ENCODE assay signal across 1 cellular context in the genomic region with DNA sequence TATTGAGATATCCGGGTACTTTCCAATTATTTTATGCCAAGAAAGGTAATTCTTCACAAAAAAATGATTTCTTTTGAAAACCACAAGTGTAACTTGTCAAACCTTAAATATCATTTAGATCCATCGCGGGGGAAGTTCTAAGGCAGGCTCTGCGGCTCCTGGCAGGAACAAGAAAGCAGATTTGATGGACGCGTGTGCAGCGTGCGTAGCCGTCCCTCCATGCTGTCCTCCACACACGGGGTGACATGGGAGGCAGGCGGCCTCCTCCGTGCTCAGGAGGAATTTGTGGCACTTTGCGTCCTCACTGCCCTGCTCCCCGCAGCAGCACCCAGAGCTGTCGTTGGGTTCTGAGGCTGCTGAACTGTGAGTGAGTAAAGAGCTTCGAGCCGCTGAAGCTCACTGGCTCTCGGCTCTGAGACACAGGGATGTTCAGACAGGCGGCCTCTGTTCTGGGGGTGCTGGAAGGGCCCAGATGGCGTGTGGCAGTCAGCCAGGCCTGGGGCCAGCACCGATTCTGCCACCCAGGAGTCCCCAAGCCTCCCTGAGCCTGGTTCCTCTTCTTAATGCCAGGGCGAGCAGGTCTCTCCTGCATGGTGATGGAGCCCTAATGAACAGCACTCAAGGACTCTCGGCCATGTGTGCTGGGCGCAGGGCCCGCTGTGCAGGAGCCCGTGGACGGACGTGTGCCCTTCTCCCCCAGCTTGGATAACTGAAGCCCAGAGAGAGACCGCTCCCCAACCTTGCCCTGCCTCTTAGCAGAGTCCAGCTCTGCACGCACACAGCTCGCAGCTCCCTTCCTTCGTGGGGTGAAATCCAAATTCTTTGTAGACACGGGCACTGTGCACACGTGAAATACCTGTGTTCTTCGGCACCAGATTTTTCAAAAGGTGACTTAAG.
TF ChIP-seq lines count a peak whose summit lies in the region.

No MANE protein-coding gene starts in this region.

TF ChIP-seq in HepG2, 621 proteins besides CTCF, POLR2A, EP300 and RAD21 (continued from another document):
- 0 out of 2 replicates have a peak, but pooled peaks have one; percentile 17 for TF ChIP-seq UBTF (CRISPR knock-in tag; IDR thresholded peaks at IDR 0.05)
